1 cellular context compared by ENCODE assay signal in the genomic region with DNA sequence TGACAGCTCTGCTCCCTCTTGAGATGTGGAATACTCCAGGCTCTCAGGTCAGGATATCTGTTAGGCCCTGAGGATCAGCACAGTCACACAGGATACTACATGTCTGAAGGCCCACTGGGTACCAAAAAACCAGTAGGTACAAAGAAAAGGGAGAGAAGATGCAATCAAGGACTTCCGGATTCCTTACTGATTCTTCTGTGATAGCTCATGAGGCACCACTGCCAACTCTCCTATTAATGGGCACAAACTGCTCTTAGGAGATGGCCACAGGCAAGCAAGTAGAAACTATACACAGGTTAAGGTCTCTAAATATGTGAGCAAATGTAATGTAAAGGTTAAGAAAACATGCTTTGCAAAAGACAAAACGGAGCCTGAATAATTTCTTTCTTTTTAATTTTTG.
TF ChIP-seq lines count a peak whose summit lies in the region.

No MANE protein-coding gene starts in this region.

TF ChIP-seq in IMR-90, 13 proteins besides CTCF, POLR2A, EP300 and RAD21:
- TF ChIP-seq RCOR1 (IDR thresholded peaks at IDR 0.05; ENCODE audit: insufficient replicate concordance, low read length): no peak
- no peak for TF ChIP-seq MAFK (IDR thresholded peaks at IDR 0.05; ENCODE audit: low read depth, low read length)
- no peak for TF ChIP-seq CEBPB (IDR thresholded peaks at IDR 0.05; ENCODE audit: low read depth, low read length)
- TF ChIP-seq BHLHE40 (IDR thresholded peaks at IDR 0.05; ENCODE audit: low read depth, low read length): no peak
- no peak for TF ChIP-seq MAZ (IDR thresholded peaks at IDR 0.05; ENCODE audit: borderline replicate concordance, low read depth, low read length)
TF ChIP-seq in IMR-90: peak in this region for 0.
